Comparison of ENCODE assay signal across 24 cellular contexts in genomic region chr1:235054961-235055360, GRCh38.
DNase-seq lines count a peak whose midpoint lies in the region; ATAC-seq, FAIRE-seq and TF ChIP-seq lines count a peak whose summit lies in the region.
"Had no signal": no experiment of that assay in that cellular context is flagged by ENCODE, and none has a peak within 500 bp of the region (broad histone marks: within the 10 kb centered on the region; RNA-seq: fewer than 3 reads in every experiment).

No MANE protein-coding gene starts in this region.

- in situ Hi-C loops in Panc1 (cut with HindIII; ENCODE audit: low pct_unique_long_range_greater_than_20kb, low sequenced_read_pairs): no loop called here
- in situ Hi-C loops in ACHN (cut with HindIII; ENCODE audit: low pct_ligation_motif_present, low pct_unique_long_range_greater_than_20kb, low sequenced_read_pairs): no loop called here

- H3K36me3 ChIP-seq in Panc1 (ENCODE audit: control insufficient read depth, insufficient read depth, low read length) (no peaks in the 10 kb centered on the region), kidney (ENCODE audit: control insufficient read depth in 1 of 2, insufficient read depth in 2 of 2, low read length in 2 of 2) (no peaks in the 10 kb centered on the region)

- H3K27me3 ChIP-seq in Panc1 (ENCODE audit: control insufficient read depth, insufficient read depth, low read length): no peaks in the 10 kb centered on the region

- H3K4me1 ChIP-seq in Panc1 (ENCODE audit: control insufficient read depth, insufficient read depth, low read length) (peaks cover 17% of the 10 kb centered on the region), kidney (ENCODE audit: control insufficient read depth in 1 of 2, insufficient read depth in 1 of 2, low read depth in 1 of 2, low read length in 2 of 2) (no peaks in the 10 kb centered on the region)

- no peak for TF ChIP-seq CTCF in Panc1 (IDR thresholded peaks at IDR 0.05)
- TF ChIP-seq CTCF in kidney (IDR thresholded peaks at IDR 0.05; ENCODE audit: borderline replicate concordance, extremely low read depth, insufficient read depth): no peak

- no peak overlapping the region for H3K4me3 ChIP-seq in Panc1 (ENCODE audit: low read depth in 2 of 2, low read length in 2 of 2)
- H3K4me3 ChIP-seq in kidney (ENCODE audit: low read length in 2 of 2): no peak overlapping the region

- peak overlapping the region; percentile 61; the same call in 1 of the 2 replicates for H3K27ac ChIP-seq in Panc1 (ENCODE audit: low read length)
- no peak overlapping the region for H3K27ac ChIP-seq in kidney (ENCODE audit: low read depth in 2 of 2, low read length in 2 of 2)

- no peaks in the 10 kb centered on the region for H3K9me3 ChIP-seq in Panc1 (ENCODE audit: control insufficient read depth, insufficient read depth, low read depth, low read length)
- H3K9me3 ChIP-seq in kidney (ENCODE audit: control insufficient read depth in 1 of 2, low read length in 2 of 2): no peaks in the 10 kb centered on the region
- H3K9me3 ChIP-seq: Caco-2 had no signal

- intact Hi-C loops in Panc1 (cut with micrococcal nuclease; ENCODE audit: unreplicated experiment): no loop called here
- intact Hi-C loops in kidney (cut with DNase I): no loop called here
- intact Hi-C loops in posterior vena cava (cut with DNase I): no loop called here

- no peak for FAIRE-seq in kidney (lab: Jason Lieb, UNC)
- FAIRE-seq: GM12891, GM18507, H54, HTR-8/SVneo had no signal

- ATAC-seq in Panc1: no peak
- no peak for ATAC-seq in GM21526 (IDR thresholded peaks at IDR 0.05; ENCODE audit: low FRiP score, unreplicated experiment)
- ATAC-seq: SK-N-SH treated with all-trans-retinoic acid at 6 μM for 48 hours had no signal

- POLR2A ChIA-PET in Panc1 (lab: Charles Lee): no interaction called here

- no peak overlapping the region for H3K9ac ChIP-seq in kidney (ENCODE audit: low read length in 2 of 2)

- CTCF ChIA-PET in Panc1 (lab: Charles Lee): no interaction called here

- no TSS peak for BruUV-seq in Panc1 (replicated peaks; lab: Mats Ljungman, UMichigan)

- peak; percentile 33 for DNase-seq in activated effector memory CD4-positive, alpha-beta T cell treated with anti-CD3 and anti-CD28 coated beads, Interleukin-2, amount 50 U/mL, for 16 hours
- no peak for DNase-seq in activated effector memory CD4-positive, alpha-beta T cell treated with Interleukin-2 at 50 U/mL for 16 hours
- DNase-seq in Panc1 (ENCODE audit: low read depth, low spot score) (no peak), kidney (peak; percentile 46), posterior vena cava (ENCODE audit: low spot score) (peak; percentile 44), NCI-H1694 treated with DMSO at 0.1 percent for 48 hours (lab: John Stamatoyannopoulos, UW) (no peak), ACHN (no peak)
- DNase-seq: 8988T; Caco-2; CD4-positive, CD25-positive, alpha-beta regulatory T cell; DMS153; EL; HFFc6; NCI-H1105; NCI-H2081 treated with DMSO at 0.1 percent for 48 hours; NCI-H748 treated with DMSO at 0.1 percent for 48 hours; OCI-M1; SHP77 treated with DMSO at 0.1 percent for 48 hours had no signal

Comparison
In these comparisons a context has a peak if more than half of its experiments do, and no peak if none do; other contexts are left out.
1. DNase-seq: peak in activated effector memory CD4-positive, alpha-beta T cell treated with anti-CD3 and anti-CD28 coated beads, Interleukin-2, amount 50 U/mL, for 16 hours (single experiment), kidney (single experiment) and posterior vena cava (single experiment); none in activated effector memory CD4-positive, alpha-beta T cell treated with Interleukin-2 at 50 U/mL for 16 hours (single experiment), Panc1 (single experiment), NCI-H1694 treated with DMSO at 0.1 percent for 48 hours (single experiment) and ACHN (single experiment).